In genomic region chr15:45399381-45400212, GRCh38 we compare ENCODE assay signal across 8 cellular contexts. TPM values are rescaled to one million over a fixed set of nuclear protein-coding genes. Genes with fewer than 3 reads are reported as not detected.
DNase-seq lines count a peak whose midpoint lies in the region; ATAC-seq and TF ChIP-seq lines count a peak whose summit lies in the region.

No MANE protein-coding gene starts in this region.

- DNase-seq in AG08395 (ENCODE audit: low spot score) (peak; percentile 52), NCI-H446 treated with DMSO at 0.1 percent for 48 hours (lab: John Stamatoyannopoulos, UW) (peak; percentile 25), MCF 10A (ENCODE audit: unreplicated experiment) (peak; percentile 64), lung (ENCODE audit: low spot score) (no peak)

- no peak overlapping the region for H3K27ac ChIP-seq in lung (ENCODE audit: low read depth in 1 of 2, low read length in 1 of 2)

- peaks cover 15% of the 10 kb centered on the region for H3K4me1 Mint-ChIP-seq in MCF 10A (ENCODE audit: insufficient read depth, unreplicated experiment)

- POLR2A ChIA-PET in MCF 10A (lab: Yijun Ruan, JAX), result interaction anchor here (0.6 to 1.1 kb wide), 2 partner anchors 237 to 679 kb away, joined by 5 to 6 read pairs; no protein-coding TSS in a partner anchor

- no peaks in the 10 kb centered on the region for H3K36me3 ChIP-seq in lung (ENCODE audit: control insufficient read depth in 2 of 2, insufficient read depth in 2 of 2, low read length in 2 of 2)

- H3K4me1 ChIP-seq in lung (ENCODE audit: control insufficient read depth in 2 of 2, insufficient read depth in 2 of 2, low read length in 2 of 2), result peaks cover 2 to 3% of the 10 kb centered on the region in 2 donors

- BruUV-seq in MCF 10A (replicated peaks; lab: Mats Ljungman, UMichigan), result no TSS peak

- intact Hi-C loops in MCF 10A (cut with micrococcal nuclease), result loop anchor here (1.0 kb wide), 4 partner anchors 92 to 273 kb away; no protein-coding TSS in a partner anchor

- peak; percentile 67 for TF ChIP-seq CTCF in GM12872 (IDR thresholded peaks at IDR 0.05; ENCODE audit: insufficient read depth, low read depth, low read length)
- peak; percentile 48 for TF ChIP-seq CTCF in MCF 10A (IDR thresholded peaks at IDR 0.05; ENCODE audit: unreplicated experiment)
- TF ChIP-seq CTCF in lung (IDR thresholded peaks at IDR 0.05; ENCODE audit: control extremely low read depth, extremely low read depth), result peak; percentile 26

- ATAC-seq in lung (ENCODE audit: insufficient read depth, low FRiP score), result no peak
- ATAC-seq in GM18505 (IDR thresholded peaks at IDR 0.05; ENCODE audit: unreplicated experiment), result no peak
- ATAC-seq in GM21367 (IDR thresholded peaks at IDR 0.05; ENCODE audit: unreplicated experiment), result no peak
- ATAC-seq in HG02885 (IDR thresholded peaks at IDR 0.05; ENCODE audit: poor library complexity, unreplicated experiment), result no peak

- H3K27ac Mint-ChIP-seq in MCF 10A (ENCODE audit: low read depth, unreplicated experiment), result no peak overlapping the region

- H3K4me3 Mint-ChIP-seq in MCF 10A (ENCODE audit: unreplicated experiment), result no peak overlapping the region

- peaks cover 15% of the 10 kb centered on the region for H3K27me3 Mint-ChIP-seq in MCF 10A (ENCODE audit: insufficient read depth, unreplicated experiment)

- no peaks in the 10 kb centered on the region for H3K9me3 ChIP-seq in lung (ENCODE audit: control insufficient read depth in 2 of 2, insufficient read depth in 1 of 2, low read length in 1 of 2)

- H3K36me3 Mint-ChIP-seq in MCF 10A (ENCODE audit: insufficient read depth, unreplicated experiment), result no peaks in the 10 kb centered on the region

- CTCF ChIA-PET in MCF 10A (lab: Yijun Ruan, JAX), result interaction anchor here (0.5 to 5.0 kb wide), 51 partner anchors 9 to 1469 kb away, joined by 3 to 44 read pairs (median 4); no protein-coding TSS in a partner anchor

- no peaks in the 10 kb centered on the region for H3K9me3 Mint-ChIP-seq in MCF 10A (ENCODE audit: unreplicated experiment)

- 51 to 55% methylated on average over 6 of the region's 6 CpGs for WGBS in lung, 2 donors

- no peak overlapping the region for H3K4me3 ChIP-seq in lung

- no peak for TF ChIP-seq POLR2A in GM18505 (IDR thresholded peaks at IDR 0.05; ENCODE audit: borderline replicate concordance, extremely low read depth, insufficient read depth, insufficient read length)

- no peaks in the 10 kb centered on the region for H3K27me3 ChIP-seq in lung (ENCODE audit: control insufficient read depth, insufficient read depth)

RNA-seq across cellular contexts. Expression of gene GATM, which starts 21.3 kb away (rescaled TPM):
- total RNA-seq in MCF 10A (2022), result 0.54 and 1.6 TPM in 2 replicates
- 10 to 100 TPM in 1 of 2 donors, 1 to 10 TPM in 1; 6.3 to 12.2 TPM for total RNA-seq in lung
- 1 to 10 TPM; 2.5 to 2.8 TPM for polyA plus RNA-seq in lung
